In the genomic region with DNA sequence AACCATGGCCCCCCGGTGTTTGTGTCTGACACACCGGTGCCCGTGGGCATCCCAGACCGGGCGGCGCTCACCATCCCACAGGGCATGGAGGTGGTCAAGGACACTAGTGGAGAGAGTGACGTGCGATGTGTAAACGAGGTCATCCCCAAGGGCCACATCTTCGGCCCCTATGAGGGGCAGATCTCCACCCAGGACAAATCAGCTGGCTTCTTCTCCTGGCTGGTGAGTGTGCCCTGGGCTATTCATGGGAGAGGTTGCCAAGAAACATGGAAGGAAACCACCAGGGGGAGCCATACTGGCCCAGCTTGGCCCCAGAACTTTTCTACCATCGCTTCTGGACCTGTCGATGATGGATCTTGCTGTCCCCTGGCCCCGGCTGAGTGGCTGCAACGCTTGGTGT, we compare ENCODE assay signal across 9 cellular contexts. TPM values are rescaled to one million over a fixed set of nuclear protein-coding genes. Genes with fewer than 3 reads are reported as not detected.
DNase-seq lines count a peak whose midpoint lies in the region; TF ChIP-seq lines count a peak whose summit lies in the region.
"Had no signal": no experiment of that assay in that cellular context is flagged by ENCODE, and none has a peak within 500 bp of the region (broad histone marks: within the 10 kb centered on the region; RNA-seq: fewer than 3 reads in every experiment).

No MANE protein-coding gene starts in this region.

- WGBS in testis, 2 donors, result 93 to 96% methylated on average over 6 to 14 of the region's 14 CpGs

- no peak overlapping the region for H3K4me3 ChIP-seq in OCI-LY3 (ENCODE audit: low read length)
- no peak overlapping the region for H3K4me3 ChIP-seq in fibroblast of villous mesenchyme (ENCODE audit: low read depth, low read length)
- no peak overlapping the region for H3K4me3 ChIP-seq in testis

- no peak overlapping the region for H3K4me2 ChIP-seq in OCI-LY3 (ENCODE audit: low read length)

- TF ChIP-seq POLR2A in testis (IDR thresholded peaks at IDR 0.05), result no peak

- DNase-seq in SKM-1 treated with dmso at 0.1 percent for 144 hours (lab: John Stamatoyannopoulos, UW; ENCODE audit: unreplicated experiment) (peak; percentile 11), SKM-1 (lab: John Stamatoyannopoulos, UW; ENCODE audit: unreplicated experiment) (no peak), fibroblast of villous mesenchyme (ENCODE audit: low read depth) (peak; percentile 17), testis (peak; percentile 38), SIG-M5 (lab: John Stamatoyannopoulos, UW) (no peak)
- DNase-seq in activated naive CD4-positive, alpha-beta T cell treated with Interleukin-2 at 50 U/mL for 16 hours, result no peak
- no peak for DNase-seq in activated T-cell treated with anti-CD3 and anti-CD28 coated beads, Interleukin-2, amount 50 U/mL, for 1 hour
- DNase-seq: activated B cell treated with CpG ODN at 0.5 μM for 24 hours had no signal

- H3K27ac ChIP-seq in OCI-LY3 (ENCODE audit: low read length) (no peak overlapping the region), testis (no peak overlapping the region)

- TF ChIP-seq CTCF in OCI-LY3 (IDR thresholded peaks at IDR 0.05; ENCODE audit: low read depth, low read length), result peak; percentile 61
- peak; percentile 54 for TF ChIP-seq CTCF in fibroblast of villous mesenchyme (IDR thresholded peaks at IDR 0.05; ENCODE audit: insufficient read depth, low read depth, low read length)
- TF ChIP-seq CTCF in testis (IDR thresholded peaks at IDR 0.05), result peak in 2 of 3 experiments; percentile 35 to 38

- no peaks in the 10 kb centered on the region for H3K79me2 ChIP-seq in OCI-LY3 (ENCODE audit: low read length)

- H3K27me3 ChIP-seq in OCI-LY3 (ENCODE audit: low read depth, low read length), result no peaks in the 10 kb centered on the region
- H3K27me3 ChIP-seq in testis, result no peaks in the 10 kb centered on the region

- H2AFZ ChIP-seq in OCI-LY3 (ENCODE audit: low read depth, low read length), result no peak overlapping the region

- intact Hi-C loops in testis (cut with DNase I; ENCODE audit: low total_unique reads), result loop anchor here (10.0 kb wide), 1 partner anchor 52 kb away; no protein-coding TSS in a partner anchor

- no peak overlapping the region for H3K9ac ChIP-seq in OCI-LY3 (ENCODE audit: low read length)

- peaks cover 16% of the 10 kb centered on the region for H3K4me1 ChIP-seq in OCI-LY3 (ENCODE audit: low read length)
- peaks cover 13% of the 10 kb centered on the region for H3K4me1 ChIP-seq in testis

- H3K36me3 ChIP-seq in OCI-LY3 (replicated peaks; ENCODE audit: low read depth, low read length) (peaks cover 7% of the 10 kb centered on the region), testis (ENCODE audit: low read depth, missing control alignments) (no peaks in the 10 kb centered on the region)

- no peaks in the 10 kb centered on the region for H4K20me1 ChIP-seq in OCI-LY3 (ENCODE audit: insufficient read depth, low read length)

- H3K9me3 ChIP-seq in OCI-LY3 (ENCODE audit: insufficient read depth, low read length), result no peaks in the 10 kb centered on the region
- H3K9me3 ChIP-seq in testis, result no peaks in the 10 kb centered on the region

RNA-seq across cellular contexts. Expression of a gene that starts 36.5 kb away (rescaled TPM):
- total RNA-seq in fibroblast of villous mesenchyme (4.2 and 6.5 TPM in 2 replicates), testis (10 to 100 TPM; 13.6 to 15.9 TPM)
- 6.4 TPM for polyA plus RNA-seq in testis (ENCODE audit: insufficient read depth, low read depth, low replicate concordance)

Comparison
In these comparisons a context has a peak if more than half of its experiments do, and no peak if none do; other contexts are left out.
1. DNase-seq: peak in SKM-1 treated with dmso at 0.1 percent for 144 hours (single experiment), fibroblast of villous mesenchyme (single experiment) and testis (single experiment); none in SKM-1 (single experiment), SIG-M5 (single experiment), activated naive CD4-positive, alpha-beta T cell treated with Interleukin-2 at 50 U/mL for 16 hours (single experiment) and activated T-cell treated with anti-CD3 and anti-CD28 coated beads, Interleukin-2, amount 50 U/mL, for 1 hour (single experiment).
2. Peak in every context shown above with its lines, with median percentiles within 50 percentile points of each other: CTCF ChIP-seq.